In genomic region chr17:48241770-48242497, GRCh38 we compare ENCODE assay signal across 12 cellular contexts.
DNase-seq lines count a peak whose midpoint lies in the region; ATAC-seq, FAIRE-seq and TF ChIP-seq lines count a peak whose summit lies in the region.
"Had no signal": no experiment of that assay in that cellular context is flagged by ENCODE, and none has a peak within 500 bp of the region (broad histone marks: within the 10 kb centered on the region; RNA-seq: fewer than 3 reads in every experiment).

No MANE protein-coding gene starts in this region.

- H3K56ac ChIP-seq in mesendoderm (ENCODE audit: low read length), result peak overlapping the region; percentile 51

- H3K4me1 Mint-ChIP-seq in activated T-helper 2 cell treated with anti-CD3 and anti-CD28 coated beads, Interferon-gamma antibody, Interleukin-2, Interleukin-4, amounts not matched to agents 10 μg/mL and 5 μg/mL and 100 μg/mL, durations not matched to agents 14 hours and 24 hours and 36 hours (ENCODE audit: low read depth), result peaks cover 67% of the 10 kb centered on the region

- H3K4me1 ChIP-seq in ACC112 (ENCODE audit: control insufficient read depth, insufficient read depth, low read length, unreplicated experiment), result peaks cover 68% of the 10 kb centered on the region
- H3K4me1 ChIP-seq in HEK293 (ENCODE audit: control insufficient read depth, insufficient read depth, low read length), result peaks cover 71% of the 10 kb centered on the region
- H3K4me1 ChIP-seq in mesendoderm (ENCODE audit: control insufficient read depth, low read depth, low read length), result peaks cover 14% of the 10 kb centered on the region

- H3K36me3 Mint-ChIP-seq in activated T-helper 2 cell treated with anti-CD3 and anti-CD28 coated beads, Interferon-gamma antibody, Interleukin-2, Interleukin-4, amounts not matched to agents 10 μg/mL and 5 μg/mL and 100 μg/mL, durations not matched to agents 14 hours and 24 hours and 36 hours (ENCODE audit: low read depth), result peaks cover 20% of the 10 kb centered on the region

- POLR2A ChIA-PET in HEK293 (lab: Yijun Ruan, JAX), result no interaction called here

- H3K4me2 ChIP-seq in mesendoderm (ENCODE audit: low read length), result no peak overlapping the region

- H2AK5ac ChIP-seq in mesendoderm (ENCODE audit: low read length), result no peak overlapping the region

- H3K4me3 Mint-ChIP-seq in activated T-helper 2 cell treated with anti-CD3 and anti-CD28 coated beads, Interferon-gamma antibody, Interleukin-2, Interleukin-4, amounts not matched to agents 10 μg/mL and 5 μg/mL and 100 μg/mL, durations not matched to agents 14 hours and 24 hours and 36 hours (ENCODE audit: low read depth), result no peak overlapping the region

- no CpG with 5 or more reads among the region's 7 CpGs for WGBS in mesendoderm (ENCODE audit: extremely low coverage, insufficient coverage, low lambda C conversion rate)

- no peaks in the 10 kb centered on the region for H3K27me3 ChIP-seq in ACC112 (ENCODE audit: insufficient read depth, low read length)
- H3K27me3 ChIP-seq in mesendoderm (ENCODE audit: insufficient read depth, low read length, poor library complexity), result no peaks in the 10 kb centered on the region
- H3K27me3 ChIP-seq: SJCRH30 had no signal

- CTCF ChIA-PET in HEK293 (lab: Yijun Ruan, JAX), result interaction anchor here (0.7 to 17.5 kb wide), 5 partner anchors 15 to 353 kb away, joined by 3 to 269 read pairs (median 4); no protein-coding TSS in a partner anchor

- no peak overlapping the region for H4K8ac ChIP-seq in mesendoderm (ENCODE audit: low read depth, low read length)

- H4K5ac ChIP-seq in mesendoderm (ENCODE audit: low read length), result no peak overlapping the region

- peak overlapping the region; percentile 8; the same call in 1 of the 2 replicates for H3K4me3 ChIP-seq in ACC112 (ENCODE audit: low read depth, low read length)
- no peak overlapping the region for H3K4me3 ChIP-seq in HEK293 (ENCODE audit: low read depth, low read length)
- no peak overlapping the region for H3K4me3 ChIP-seq in mesendoderm (ENCODE audit: low read length)
- H3K4me3 ChIP-seq: SJCRH30 had no signal

- peak overlapping the region; percentile 94 for H3K18ac ChIP-seq in mesendoderm (ENCODE audit: low read length)

- peak overlapping the region; percentile 15 for H2BK5ac ChIP-seq in mesendoderm (ENCODE audit: low read length)

- H3K27ac Mint-ChIP-seq in activated T-helper 2 cell treated with anti-CD3 and anti-CD28 coated beads, Interferon-gamma antibody, Interleukin-2, Interleukin-4, amounts not matched to agents 10 μg/mL and 5 μg/mL and 100 μg/mL, durations not matched to agents 14 hours and 24 hours and 36 hours, result peak overlapping the region; percentile 76

- no peak for TF ChIP-seq POLR2A in H54 (IDR thresholded peaks at IDR 0.05; ENCODE audit: low read depth, low read length)

- peak overlapping the region; percentile 52 for H3K4ac ChIP-seq in mesendoderm (ENCODE audit: low read depth, low read length)

- TF ChIP-seq CTCF in HEK293 (tag by site-specific recombination; IDR thresholded peaks at IDR 0.05), result no peak

- peak overlapping the region; percentile 12 for H3K9ac ChIP-seq in mesendoderm (ENCODE audit: low read length)

- FAIRE-seq in H54 (lab: Jason Lieb, UNC), result no peak

- peak overlapping the region; percentile 15 for H2BK120ac ChIP-seq in mesendoderm (ENCODE audit: low read depth, low read length)

- intact Hi-C loops in activated T-helper 2 cell treated with anti-CD3 and anti-CD28 coated beads, Interferon-gamma antibody, Interleukin-2, Interleukin-4, amounts not matched to agents 10 μg/mL and 5 μg/mL and 100 μg/mL, durations not matched to agents 14 hours and 24 hours and 36 hours (cut with micrococcal nuclease), result loop anchor here (5.0 to 10.0 kb wide), 2 partner anchors 50 to 217 kb away; no protein-coding TSS in a partner anchor

- H3K9me3 ChIP-seq in HEK293 (ENCODE audit: control insufficient read depth, insufficient read depth, low read depth, low read length), result no peaks in the 10 kb centered on the region
- H3K9me3 ChIP-seq: SJCRH30 had no signal

- H3K27me3 Mint-ChIP-seq in activated T-helper 2 cell treated with anti-CD3 and anti-CD28 coated beads, Interferon-gamma antibody, Interleukin-2, Interleukin-4, amounts not matched to agents 10 μg/mL and 5 μg/mL and 100 μg/mL, durations not matched to agents 14 hours and 24 hours and 36 hours (ENCODE audit: low read depth), result no peaks in the 10 kb centered on the region

- H3K79me1 ChIP-seq in mesendoderm (ENCODE audit: low read length), result no peaks in the 10 kb centered on the region

- H2BK15ac ChIP-seq in mesendoderm (replicated peaks; ENCODE audit: low read depth), result no peak overlapping the region

- ATAC-seq in GM21528 (IDR thresholded peaks at IDR 0.05; ENCODE audit: low FRiP score, unreplicated experiment) (no peak), GM21367 (IDR thresholded peaks at IDR 0.05; ENCODE audit: unreplicated experiment) (no peak)

- no peak for DNase-seq in activated T-helper 2 cell treated with anti-CD3 and anti-CD28 coated beads, Interferon-gamma antibody, Interleukin-2, Interleukin-4, amounts not matched to agents 10 μg/mL and 5 μg/mL and 100 μg/mL, durations not matched to agents 14 hours and 24 hours and 36 hours (ENCODE audit: low spot score)
- peak; percentile 23 for DNase-seq in mesendoderm
- no peak for DNase-seq in putamen (ENCODE audit: low spot score)
- DNase-seq in H54 (ENCODE audit: insufficient read length, low spot score), result no peak
- DNase-seq: activated naive CD4-positive, alpha-beta T cell; DND-41; effector memory CD4-positive, alpha-beta T cell had no signal

- no peaks in the 10 kb centered on the region for H3K36me3 ChIP-seq in ACC112 (ENCODE audit: insufficient read depth, low read length)
- no peaks in the 10 kb centered on the region for H3K36me3 ChIP-seq in HEK293 (ENCODE audit: control insufficient read depth in 2 of 2, insufficient read depth in 1 of 2, low read length in 2 of 2)
- no peaks in the 10 kb centered on the region for H3K36me3 ChIP-seq in mesendoderm (ENCODE audit: control insufficient read depth, insufficient read depth, low read length)
- H3K36me3 ChIP-seq: SJCRH30 had no signal

- H3K23ac ChIP-seq in mesendoderm (ENCODE audit: low read length), result no peak overlapping the region

- H3K27ac ChIP-seq in ACC112 (ENCODE audit: low read depth, low read length), result peak overlapping the region; percentile 76
- no peak overlapping the region; the same call in 1 of the 2 replicates for H3K27ac ChIP-seq in HEK293 (ENCODE audit: extremely low read depth, low read depth, low read length)
- no peak overlapping the region for H3K27ac ChIP-seq in mesendoderm (ENCODE audit: low read depth, low read length)

- H3K9me3 Mint-ChIP-seq in activated T-helper 2 cell treated with anti-CD3 and anti-CD28 coated beads, Interferon-gamma antibody, Interleukin-2, Interleukin-4, amounts not matched to agents 10 μg/mL and 5 μg/mL and 100 μg/mL, durations not matched to agents 14 hours and 24 hours and 36 hours, result no peaks in the 10 kb centered on the region

- H2AFZ ChIP-seq in ACC112 (ENCODE audit: low read length, unreplicated experiment), result no peak overlapping the region

- H3K79me2 ChIP-seq in ACC112 (ENCODE audit: control insufficient read depth, insufficient read depth, low read length, unreplicated experiment) (no peaks in the 10 kb centered on the region), mesendoderm (ENCODE audit: control insufficient read depth, insufficient read depth, low read length) (no peaks in the 10 kb centered on the region)

TF ChIP-seq in HEK293, 187 proteins besides CTCF, POLR2A, EP300 and RAD21:
- TF ChIP-seq PRDM1 (tag by site-specific recombination; IDR thresholded peaks at IDR 0.05) (0 out of 2 replicates have a peak, but pooled peaks have one; percentile 3), ZNF335 (tag by site-specific recombination; conservative IDR thresholded peaks at IDR 0.05) (0 out of 2 replicates have a peak, but pooled peaks have one; percentile 18), MZF1 (tag by site-specific recombination; IDR thresholded peaks at IDR 0.05; ENCODE audit: borderline replicate concordance) (peak; percentile 46; the same call in 1 of the 2 replicates), KLF9 (tag by site-specific recombination; IDR thresholded peaks at IDR 0.05; ENCODE audit: low read depth) (no peak)
TF ChIP-seq in HEK293: peak in this region for 3.
